9 cellular contexts compared by ENCODE assay signal in the genomic region with DNA sequence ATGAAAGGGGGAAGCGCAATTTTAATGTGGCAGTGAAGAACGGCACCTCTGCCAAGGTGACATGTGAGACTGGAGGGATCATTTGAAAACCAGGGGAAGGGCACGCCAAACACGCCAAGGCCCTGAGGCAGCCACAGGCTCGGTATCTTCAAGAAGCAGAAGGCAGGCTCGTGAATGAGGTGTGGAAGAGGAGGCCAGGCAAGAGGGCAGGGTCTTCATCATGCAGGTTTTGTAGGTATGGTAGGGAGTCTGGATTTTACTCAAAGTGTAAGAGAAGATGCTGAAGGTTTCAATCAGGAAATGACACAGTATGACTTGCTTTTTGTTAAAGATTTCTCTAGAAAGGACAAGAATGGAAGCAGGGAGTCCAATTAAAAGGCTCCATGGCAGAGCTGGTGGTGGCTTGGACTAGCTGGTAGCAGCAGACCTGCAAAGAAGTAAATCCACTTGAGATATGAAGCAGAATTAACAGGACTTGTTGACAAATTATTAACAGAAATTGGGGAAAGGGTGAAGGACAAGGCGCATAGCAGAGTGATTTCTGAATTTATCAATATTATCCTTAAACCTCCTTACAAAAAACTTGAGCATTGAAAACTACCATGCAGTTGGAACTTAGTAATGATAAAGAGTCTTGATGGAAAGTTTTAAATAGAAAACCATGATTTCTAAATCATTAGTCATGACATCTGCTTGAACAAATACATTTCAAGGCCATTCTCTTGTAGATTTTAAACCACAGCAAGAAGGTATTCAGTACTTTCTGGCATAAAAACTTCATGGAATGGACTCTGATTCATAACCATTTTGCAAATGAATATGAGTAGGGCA.
A peak's percentile ranks its signal among the peaks of the same experiment; 100 is the strongest.
DNase-seq lines count a peak whose midpoint lies in the region; ATAC-seq and TF ChIP-seq lines count a peak whose summit lies in the region.
"Had no signal": no experiment of that assay in that cellular context is flagged by ENCODE, and none has a peak within 500 bp of the region (broad histone marks: within the 10 kb centered on the region; RNA-seq: fewer than 3 reads in every experiment).

No MANE protein-coding gene starts in this region.

- H3K4me1 ChIP-seq in transverse colon = peaks cover 2 to 18% (median 7%) of the 10 kb centered on the region in 4 donors

- no peak overlapping the region for H3K4me3 ChIP-seq in transverse colon
- H3K4me3 ChIP-seq: SK-N-MC had no signal

- no peaks in the 10 kb centered on the region for H3K27me3 ChIP-seq in transverse colon

- H3K9me3 ChIP-seq in transverse colon = no peaks in the 10 kb centered on the region

- peaks cover 7% of the 10 kb centered on the region for H3K9me3 Mint-ChIP-seq in activated naive CD4-positive, alpha-beta T cell treated with anti-CD3 and anti-CD28 coated beads, Interleukin-2, amount 50 U/mL, for 24 hours
- peaks cover 0 to 3% (median 0%) of the 10 kb centered on the region in 7 donors for H3K9me3 Mint-ChIP-seq in naive B cell

- intact Hi-C loops in transverse colon (cut with DNase I; ENCODE audit: low total_unique reads) = no loop called here

- 76 to 97% methylated on average over 4 to 7 of the region's 7 CpGs for WGBS in transverse colon (ENCODE audit: low coverage in 1 of 2), 2 donors

- in situ Hi-C loops in transverse colon (cut with MboI; ENCODE audit: low pct_ligation_motif_present in 1 of 4, low pct_unique_long_range_greater_than_20kb in 1 of 4, low sequenced_read_pairs in 3 of 4) = no loop called here

- TF ChIP-seq EP300 in transverse colon (IDR thresholded peaks at IDR 0.05; ENCODE audit: low read depth) = no peak

- H3K36me3 ChIP-seq in transverse colon = no peaks in the 10 kb centered on the region

- peak overlapping the region in 1 of 4 donors; percentile 3 for H3K27ac ChIP-seq in transverse colon
- H3K27ac ChIP-seq: SK-N-MC had no signal

- no peak for TF ChIP-seq CTCF in transverse colon (IDR thresholded peaks at IDR 0.05)

- H3K4me3 Mint-ChIP-seq in activated naive CD4-positive, alpha-beta T cell treated with anti-CD3 and anti-CD28 coated beads, Interleukin-2, amount 50 U/mL, for 24 hours = peak overlapping the region; percentile 70
- H3K4me3 Mint-ChIP-seq in naive B cell = peak overlapping the region in 4 of 8 donors; percentile 29 to 77 (median 53)

- peak overlapping the region; percentile 98 for H3K27ac Mint-ChIP-seq in activated naive CD4-positive, alpha-beta T cell treated with anti-CD3 and anti-CD28 coated beads, Interleukin-2, amount 50 U/mL, for 24 hours
- H3K27ac Mint-ChIP-seq in naive B cell = peak overlapping the region; percentile 71 to 96 (median 85)

- DNase-seq in naive B cell (no peak), DMS 273 treated with DMSO at 0.1 percent for 48 hours (lab: John Stamatoyannopoulos, UW) (no peak), NCI-H187 treated with DMSO at 0.1 percent for 48 hours (lab: John Stamatoyannopoulos, UW) (no peak), transverse colon (no peak), NCI-H774 (lab: John Stamatoyannopoulos, UW) (no peak)

- peaks cover 70% of the 10 kb centered on the region for H3K4me1 Mint-ChIP-seq in activated naive CD4-positive, alpha-beta T cell treated with anti-CD3 and anti-CD28 coated beads, Interleukin-2, amount 50 U/mL, for 24 hours
- H3K4me1 Mint-ChIP-seq in naive B cell = peaks cover 36 to 66% (median 46%) of the 10 kb centered on the region in 3 donors

- ATAC-seq in GM18511 (IDR thresholded peaks at IDR 0.05; ENCODE audit: unreplicated experiment) = peak; percentile 78
- peak; percentile 77 for ATAC-seq in HG03175 (IDR thresholded peaks at IDR 0.05; ENCODE audit: unreplicated experiment)
- ATAC-seq in naive B cell (ENCODE audit: low read depth in 2 of 2) = peak in 1 of 2 donors; percentile 12

- no peaks in the 10 kb centered on the region for H3K27me3 Mint-ChIP-seq in activated naive CD4-positive, alpha-beta T cell treated with anti-CD3 and anti-CD28 coated beads, Interleukin-2, amount 50 U/mL, for 24 hours
- H3K27me3 Mint-ChIP-seq in naive B cell = no peaks in the 10 kb centered on the region

- TF ChIP-seq POLR2A in transverse colon (IDR thresholded peaks at IDR 0.05) = no peak

- peaks cover 33% of the 10 kb centered on the region for H3K36me3 Mint-ChIP-seq in activated naive CD4-positive, alpha-beta T cell treated with anti-CD3 and anti-CD28 coated beads, Interleukin-2, amount 50 U/mL, for 24 hours
- peaks cover 22 to 25% of the 10 kb centered on the region in 2 donors for H3K36me3 Mint-ChIP-seq in naive B cell
